In the genomic region with DNA sequence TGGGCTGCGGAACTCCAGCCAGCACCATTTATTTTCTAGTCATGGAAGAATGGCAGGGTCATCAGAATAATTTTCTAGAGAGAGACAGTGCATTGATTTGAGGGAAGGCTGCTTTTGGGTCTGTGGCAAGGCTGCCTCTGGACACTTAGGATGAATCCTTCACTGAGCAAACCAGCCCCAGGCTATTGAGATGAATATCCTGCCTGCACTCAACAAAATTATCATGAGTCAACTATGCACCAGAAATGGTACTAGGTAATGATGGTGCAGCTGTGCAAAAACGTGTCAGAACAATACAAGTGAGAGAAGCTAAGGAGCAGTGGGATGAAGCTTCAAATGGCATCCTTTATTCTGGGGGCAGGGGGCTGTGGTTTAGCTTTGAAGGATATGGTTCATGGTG, we compare ENCODE assay signal across 24 cellular contexts.
"Had no signal": no experiment of that assay in that cellular context is flagged by ENCODE, and none has a peak within 500 bp of the region (broad histone marks: within the 10 kb centered on the region; RNA-seq: fewer than 3 reads in every experiment).

No MANE protein-coding gene starts in this region.

- H3K9me3 ChIP-seq: adrenal gland, esophagus squamous epithelium, heart right ventricle, right lobe of liver, stomach, suprapubic skin had no signal

- H3K27ac ChIP-seq: adrenal gland, coronary artery, esophagus squamous epithelium, heart right ventricle, parathyroid adenoma, right lobe of liver, skin epidermis, stomach, suprapubic skin, tibial nerve had no signal

- H3K27me3 Mint-ChIP-seq: activated CD4-positive, alpha-beta T cell treated with anti-CD3 and anti-CD28 coated beads, Interleukin-2, amount 10 ng/mL, durations not matched to agents 7 days and 5 days; activated CD8-positive, alpha-beta T cell treated with anti-CD3 and anti-CD28 coated beads for 36 hours; activated naive CD8-positive, alpha-beta T cell; stimulated activated memory B cell treated with anti-CD40 and anti-IgM and Interleukin-4, amounts not matched to agents 10 μg/mL and 1 μg/mL and 100 μg/mL, for 72 hours had no signal

- H3K4me3 Mint-ChIP-seq: activated CD4-positive, alpha-beta T cell treated with anti-CD3 and anti-CD28 coated beads, Interleukin-2, amount 10 ng/mL, durations not matched to agents 7 days and 5 days; activated CD8-positive, alpha-beta T cell treated with anti-CD3 and anti-CD28 coated beads for 36 hours; activated naive CD8-positive, alpha-beta T cell; nephron; stimulated activated memory B cell treated with anti-CD40 and anti-IgM and Interleukin-4, amounts not matched to agents 10 μg/mL and 1 μg/mL and 100 μg/mL, for 72 hours had no signal

- FAIRE-seq: urothelium cell line had no signal

- H3K4me3 ChIP-seq: adrenal gland, coronary artery, esophagus squamous epithelium, heart right ventricle, right lobe of liver, skin epidermis, stomach, suprapubic skin, tibial nerve had no signal

- H3K4me1 Mint-ChIP-seq: activated CD4-positive, alpha-beta T cell treated with anti-CD3 and anti-CD28 coated beads, Interleukin-2, amount 10 ng/mL, durations not matched to agents 7 days and 5 days; nephron; stimulated activated memory B cell treated with anti-CD40 and anti-IgM and Interleukin-4, amounts not matched to agents 10 μg/mL and 1 μg/mL and 100 μg/mL, for 72 hours had no signal

- H3K36me3 ChIP-seq: adrenal gland, esophagus squamous epithelium, heart right ventricle, right lobe of liver, stomach, suprapubic skin, tibial nerve had no signal

- H3K9me3 Mint-ChIP-seq: activated CD4-positive, alpha-beta T cell treated with anti-CD3 and anti-CD28 coated beads, Interleukin-2, amount 10 ng/mL, durations not matched to agents 7 days and 5 days; activated CD8-positive, alpha-beta T cell treated with anti-CD3 and anti-CD28 coated beads for 36 hours; nephron had no signal

- H3K27ac Mint-ChIP-seq: activated CD4-positive, alpha-beta T cell treated with anti-CD3 and anti-CD28 coated beads, Interleukin-2, amount 10 ng/mL, durations not matched to agents 7 days and 5 days; activated CD8-positive, alpha-beta T cell treated with anti-CD3 and anti-CD28 coated beads for 36 hours; activated naive CD8-positive, alpha-beta T cell; nephron; stimulated activated memory B cell treated with anti-CD40 and anti-IgM and Interleukin-4, amounts not matched to agents 10 μg/mL and 1 μg/mL and 100 μg/mL, for 72 hours had no signal

- H3K4me1 ChIP-seq: adrenal gland, esophagus squamous epithelium, parathyroid adenoma, right lobe of liver, stomach, suprapubic skin, tibial nerve had no signal

- H3K27me3 ChIP-seq: adrenal gland, esophagus squamous epithelium, heart right ventricle, right lobe of liver, suprapubic skin, tibial nerve had no signal

- H3K36me3 Mint-ChIP-seq: activated naive CD8-positive, alpha-beta T cell; stimulated activated memory B cell treated with anti-CD40 and anti-IgM and Interleukin-4, amounts not matched to agents 10 μg/mL and 1 μg/mL and 100 μg/mL, for 72 hours had no signal

- DNase-seq: activated CD4-positive, alpha-beta T cell treated with anti-CD3 and anti-CD28 coated beads, Interleukin-2, amount 10 ng/mL, durations not matched to agents 7 days and 5 days; activated CD8-positive, alpha-beta T cell treated with anti-CD3 and anti-CD28 coated beads for 36 hours; activated T-cell treated with anti-CD3 and anti-CD28 coated beads, Interleukin-2, amount 50 U/mL, for 1 hour; adrenal gland; cerebellar nuclear complex; esophagus squamous epithelium; heart right ventricle; islet precursor cell; left cardiac atrium; mesenchymal stem cell; right lobe of liver; stimulated activated CD4-positive, alpha-beta T cell treated with anti-CD3 and anti-CD28 coated beads, Interleukin-2, amount 100 ng/mL, for 24 hours; stomach; T-helper 1 cell; T-helper 9 cell had no signal
